In genomic region chr3:9976736-9977709, GRCh38 we compare ENCODE assay signal across 8 cellular contexts. TPM values are rescaled to one million over a fixed set of nuclear protein-coding genes. Genes with fewer than 3 reads are reported as not detected.
DNase-seq lines count a peak whose midpoint lies in the region; ATAC-seq lines count a peak whose summit lies in the region.

No MANE protein-coding gene starts in this region.

- DNase-seq in COLO668 (lab: John Stamatoyannopoulos, UW; ENCODE audit: unreplicated experiment) (peak; percentile 20), LoVo (ENCODE audit: low spot score) (peak; percentile 90), head of caudate nucleus (peak in 35 of 42 donors; percentile 10 to 83 (median 49)), pulmonary artery endothelial cell (ENCODE audit: low read depth, low spot score) (peak; percentile 95), T-helper 9 cell (no peak)
- DNase-seq in activated T-cell treated with anti-CD3 and anti-CD28 coated beads, Interleukin-2, amount 50 U/mL, for 48 hours, result peak; percentile 35 to 52
- DNase-seq in activated CD4-positive, alpha-beta T cell treated with anti-CD3 and anti-CD28 coated beads, Interleukin-2, amount 50 U/mL, for 4 hours, result no peak

- intact Hi-C loops in head of caudate nucleus (cut with DNase I), result no loop called here

- no peak for ATAC-seq in GM18511 (IDR thresholded peaks at IDR 0.05; ENCODE audit: unreplicated experiment)

RNA-seq across cellular contexts. Expression of gene EMC3, which starts 9.6 kb away (rescaled TPM):
- 44.2 and 100 TPM in 2 replicates for total RNA-seq in pulmonary artery endothelial cell

RNA-seq across cellular contexts. Expression of gene PRRT3, which starts 24.8 kb away (rescaled TPM):
- 0.88 and 1.1 TPM in 2 replicates for total RNA-seq in pulmonary artery endothelial cell

RNA-seq across cellular contexts. Expression of gene CRELD1, which starts 43.4 kb away (rescaled TPM):
- 29.1 and 41.7 TPM in 2 replicates for total RNA-seq in pulmonary artery endothelial cell

RNA-seq across cellular contexts. Expression of gene FANCD2, which starts 49.2 kb away (rescaled TPM):
- total RNA-seq in pulmonary artery endothelial cell, result 22.0 and 34.0 TPM in 2 replicates

Comparison
In these comparisons a context has a peak if more than half of its experiments do, and no peak if none do; other contexts are left out.
1. DNase-seq: peak in COLO668 (single experiment), LoVo (single experiment), activated T-cell treated with anti-CD3 and anti-CD28 coated beads, Interleukin-2, amount 50 U/mL, for 48 hours (2 of 2), head of caudate nucleus (35 of 42) and pulmonary artery endothelial cell (single experiment); none in T-helper 9 cell (single experiment) and activated CD4-positive, alpha-beta T cell treated with anti-CD3 and anti-CD28 coated beads, Interleukin-2, amount 50 U/mL, for 4 hours (0 of 2).